In genomic region chr10:60281792-60282353, GRCh38 we compare ENCODE assay signal across 1 cellular context.
TF ChIP-seq lines count a peak whose summit lies in the region.

No MANE protein-coding gene starts in this region.

TF ChIP-seq in K562, 482 proteins besides CTCF, POLR2A, EP300 and RAD21 (continued from another document):
- TF ChIP-seq, protein P1, sequence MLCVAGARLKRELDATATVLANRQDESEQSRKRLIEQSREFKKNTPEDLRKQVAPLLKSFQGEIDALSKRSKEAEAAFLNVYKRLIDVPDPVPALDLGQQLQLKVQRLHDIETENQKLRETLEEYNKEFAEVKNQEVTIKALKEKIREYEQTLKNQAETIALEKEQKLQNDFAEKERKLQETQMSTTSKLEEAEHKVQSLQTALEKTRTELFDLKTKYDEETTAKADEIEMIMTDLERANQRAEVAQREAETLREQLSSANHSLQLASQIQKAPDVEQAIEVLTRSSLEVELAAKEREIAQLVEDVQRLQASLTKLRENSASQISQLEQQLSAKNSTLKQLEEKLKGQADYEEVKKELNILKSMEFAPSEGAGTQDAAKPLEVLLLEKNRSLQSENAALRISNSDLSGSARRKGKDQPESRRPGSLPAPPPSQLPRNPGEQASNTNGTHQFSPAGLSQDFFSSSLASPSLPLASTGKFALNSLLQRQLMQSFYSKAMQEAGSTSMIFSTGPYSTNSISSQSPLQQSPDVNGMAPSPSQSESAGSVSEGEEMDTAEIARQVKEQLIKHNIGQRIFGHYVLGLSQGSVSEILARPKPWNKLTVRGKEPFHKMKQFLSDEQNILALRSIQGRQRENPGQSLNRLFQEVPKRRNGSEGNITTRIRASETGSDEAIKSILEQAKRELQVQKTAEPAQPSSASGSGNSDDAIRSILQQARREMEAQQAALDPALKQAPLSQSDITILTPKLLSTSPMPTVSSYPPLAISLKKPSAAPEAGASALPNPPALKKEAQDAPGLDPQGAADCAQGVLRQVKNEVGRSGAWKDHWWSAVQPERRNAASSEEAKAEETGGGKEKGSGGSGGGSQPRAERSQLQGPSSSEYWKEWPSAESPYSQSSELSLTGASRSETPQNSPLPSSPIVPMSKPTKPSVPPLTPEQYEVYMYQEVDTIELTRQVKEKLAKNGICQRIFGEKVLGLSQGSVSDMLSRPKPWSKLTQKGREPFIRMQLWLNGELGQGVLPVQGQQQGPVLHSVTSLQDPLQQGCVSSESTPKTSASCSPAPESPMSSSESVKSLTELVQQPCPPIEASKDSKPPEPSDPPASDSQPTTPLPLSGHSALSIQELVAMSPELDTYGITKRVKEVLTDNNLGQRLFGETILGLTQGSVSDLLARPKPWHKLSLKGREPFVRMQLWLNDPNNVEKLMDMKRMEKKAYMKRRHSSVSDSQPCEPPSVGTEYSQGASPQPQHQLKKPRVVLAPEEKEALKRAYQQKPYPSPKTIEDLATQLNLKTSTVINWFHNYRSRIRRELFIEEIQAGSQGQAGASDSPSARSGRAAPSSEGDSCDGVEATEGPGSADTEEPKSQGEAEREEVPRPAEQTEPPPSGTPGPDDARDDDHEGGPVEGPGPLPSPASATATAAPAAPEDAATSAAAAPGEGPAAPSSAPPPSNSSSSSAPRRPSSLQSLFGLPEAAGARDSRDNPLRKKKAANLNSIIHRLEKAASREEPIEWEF (CRISPR knock-in tag; IDR thresholded peaks at IDR 0.05), result peak; percentile 8; the same call in 1 of the 2 replicates
- TF ChIP-seq JUND (IDR thresholded peaks at IDR 0.05; ENCODE audit: borderline replicate concordance, low read depth, low read length) (peak; percentile 87), JUND (tag; IDR thresholded peaks at IDR 0.05; ENCODE audit: borderline replicate concordance, low read depth, low read length) (peak; percentile 87; the same call in 1 of the 3 replicates), CC2D1A (IDR thresholded peaks at IDR 0.05) (no peak), ATF3 (IDR thresholded peaks at IDR 0.05) (peak; percentile 69; the same call in 1 of the 2 replicates), ATF3 (CRISPR knock-in tag; conservative IDR thresholded peaks at IDR 0.05) (no peak), CBFA2T3 (IDR thresholded peaks at IDR 0.05) (peak; percentile 40), SMARCA4 (IDR thresholded peaks at IDR 0.05) (peak; percentile 65; the same call in 1 of the 2 replicates), GTF2A2 (tag; IDR thresholded peaks at IDR 0.05) (no peak), AFF1 (IDR thresholded peaks at IDR 0.05; ENCODE audit: low read depth in 1 of 2, partially characterized antibody in 2 of 2) (no peak), CREM (IDR thresholded peaks at IDR 0.05; ENCODE audit: low read depth) (peak; percentile 64), MYNN (IDR thresholded peaks at IDR 0.05) (no peak), MYNN (CRISPR knock-in tag; IDR thresholded peaks at IDR 0.05) (no peak), TEAD4 (IDR thresholded peaks at IDR 0.05; ENCODE audit: low read length) (peak; percentile 48; the same call in 1 of the 2 replicates), TEAD4 (CRISPR knock-in tag; IDR thresholded peaks at IDR 0.05; ENCODE audit: borderline replicate concordance) (no peak), FOXM1 (IDR thresholded peaks at IDR 0.05; ENCODE audit: low read depth) (no peak), FOXM1 (CRISPR knock-in tag; IDR thresholded peaks at IDR 0.05; ENCODE audit: low read depth) (no peak), CXXC5 (CRISPR knock-in tag; IDR thresholded peaks at IDR 0.05) (peak; percentile 19; the same call in 1 of the 2 replicates), FOXK2 (conservative IDR thresholded peaks at IDR 0.05 in 1 of 2, IDR thresholded peaks at IDR 0.05 in 1 of 2; ENCODE audit: low read depth in 2 of 2) (0 out of 4 replicates have a peak, but pooled peaks of 1 of the 2 experiments have one; percentile 24), ZNF589 (CRISPR knock-in tag; IDR thresholded peaks at IDR 0.05; ENCODE audit: low read depth) (0 out of 2 replicates have a peak, but pooled peaks have one; percentile 4), ARID1B (IDR thresholded peaks at IDR 0.05) (peak; percentile 62), ZNF239 (CRISPR knock-in tag; IDR thresholded peaks at IDR 0.05) (peak; percentile 95), CTBP1 (IDR thresholded peaks at IDR 0.05; ENCODE audit: borderline replicate concordance) (peak; percentile 78), NR4A1 (CRISPR knock-in tag; IDR thresholded peaks at IDR 0.05) (no peak), NR4A1 (tag; IDR thresholded peaks at IDR 0.05) (peak; percentile 40; the same call in 1 of the 2 replicates), CAMTA2 (CRISPR knock-in tag; conservative IDR thresholded peaks at IDR 0.05) (no peak), ZNF766 (CRISPR knock-in tag; conservative IDR thresholded peaks at IDR 0.05) (peak; percentile 58; the same call in 1 of the 2 replicates), EZH2 (IDR thresholded peaks at IDR 0.05; ENCODE audit: borderline replicate concordance, low read depth, low read length) (no peak), NFE2 (IDR thresholded peaks at IDR 0.05; ENCODE audit: low read depth) (0 out of 2 replicates have a peak, but pooled peaks have one; percentile 3), HDAC3 (IDR thresholded peaks at IDR 0.05; ENCODE audit: borderline replicate concordance, partially characterized antibody) (peak; percentile 17), ARID2 (IDR thresholded peaks at IDR 0.05) (no peak), C11orf30 (IDR thresholded peaks at IDR 0.05; ENCODE audit: low read depth) (no peak), JUN (IDR thresholded peaks at IDR 0.05; ENCODE audit: borderline replicate concordance, low read depth, low read length) (peak; percentile 81), JUN (CRISPR knock-in tag; IDR thresholded peaks at IDR 0.05; ENCODE audit: borderline replicate concordance) (no peak), MYBL2 (IDR thresholded peaks at IDR 0.05; ENCODE audit: low read depth) (peak; percentile 42; the same call in 1 of the 2 replicates), MYBL2 (CRISPR knock-in tag; IDR thresholded peaks at IDR 0.05; ENCODE audit: borderline replicate concordance) (no peak)
- TF ChIP-seq, protein P2, sequence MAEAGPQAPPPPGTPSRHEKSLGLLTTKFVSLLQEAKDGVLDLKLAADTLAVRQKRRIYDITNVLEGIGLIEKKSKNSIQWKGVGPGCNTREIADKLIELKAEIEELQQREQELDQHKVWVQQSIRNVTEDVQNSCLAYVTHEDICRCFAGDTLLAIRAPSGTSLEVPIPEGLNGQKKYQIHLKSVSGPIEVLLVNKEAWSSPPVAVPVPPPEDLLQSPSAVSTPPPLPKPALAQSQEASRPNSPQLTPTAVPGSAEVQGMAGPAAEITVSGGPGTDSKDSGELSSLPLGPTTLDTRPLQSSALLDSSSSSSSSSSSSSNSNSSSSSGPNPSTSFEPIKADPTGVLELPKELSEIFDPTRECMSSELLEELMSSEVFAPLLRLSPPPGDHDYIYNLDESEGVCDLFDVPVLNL (CRISPR knock-in tag; IDR thresholded peaks at IDR 0.05; ENCODE audit: low read depth), result no peak
- TF ChIP-seq, protein P3, sequence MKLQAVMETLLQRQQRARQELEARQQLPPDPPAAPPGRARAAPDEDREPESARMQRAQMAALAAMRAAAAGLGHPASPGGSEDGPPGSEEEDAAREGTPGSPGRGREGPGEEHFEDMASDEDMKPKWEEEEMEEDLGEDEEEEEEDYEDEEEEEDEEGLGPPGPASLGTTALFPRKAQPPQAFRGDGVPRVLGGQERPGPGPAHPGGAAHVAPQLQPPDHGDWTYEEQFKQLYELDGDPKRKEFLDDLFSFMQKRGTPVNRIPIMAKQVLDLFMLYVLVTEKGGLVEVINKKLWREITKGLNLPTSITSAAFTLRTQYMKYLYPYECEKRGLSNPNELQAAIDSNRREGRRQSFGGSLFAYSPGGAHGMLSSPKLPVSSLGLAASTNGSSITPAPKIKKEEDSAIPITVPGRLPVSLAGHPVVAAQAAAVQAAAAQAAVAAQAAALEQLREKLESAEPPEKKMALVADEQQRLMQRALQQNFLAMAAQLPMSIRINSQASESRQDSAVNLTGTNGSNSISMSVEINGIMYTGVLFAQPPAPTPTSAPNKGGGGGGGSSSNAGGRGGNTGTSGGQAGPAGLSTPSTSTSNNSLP (IDR thresholded peaks at IDR 0.05; ENCODE audit: borderline replicate concordance, low read depth, low read length), result peak; percentile 66; the same call in 1 of the 2 replicates
- TF ChIP-seq, protein P4, sequence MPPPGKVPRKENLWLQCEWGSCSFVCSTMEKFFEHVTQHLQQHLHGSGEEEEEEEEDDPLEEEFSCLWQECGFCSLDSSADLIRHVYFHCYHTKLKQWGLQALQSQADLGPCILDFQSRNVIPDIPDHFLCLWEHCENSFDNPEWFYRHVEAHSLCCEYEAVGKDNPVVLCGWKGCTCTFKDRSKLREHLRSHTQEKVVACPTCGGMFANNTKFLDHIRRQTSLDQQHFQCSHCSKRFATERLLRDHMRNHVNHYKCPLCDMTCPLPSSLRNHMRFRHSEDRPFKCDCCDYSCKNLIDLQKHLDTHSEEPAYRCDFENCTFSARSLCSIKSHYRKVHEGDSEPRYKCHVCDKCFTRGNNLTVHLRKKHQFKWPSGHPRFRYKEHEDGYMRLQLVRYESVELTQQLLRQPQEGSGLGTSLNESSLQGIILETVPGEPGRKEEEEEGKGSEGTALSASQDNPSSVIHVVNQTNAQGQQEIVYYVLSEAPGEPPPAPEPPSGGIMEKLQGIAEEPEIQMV (tag; conservative IDR thresholded peaks at IDR 0.05; ENCODE audit: low read depth), result no peak
